8 cellular contexts compared by ENCODE assay signal in genomic region chr21:38766987-38767722, GRCh38. TPM values are rescaled to one million over a fixed set of nuclear protein-coding genes. Genes with fewer than 3 reads are reported as not detected.
DNase-seq lines count a peak whose midpoint lies in the region; ATAC-seq and FAIRE-seq lines count a peak whose summit lies in the region.

No MANE protein-coding gene starts in this region.

- peaks cover 0 to 6% (median 0%) of the 10 kb centered on the region in 11 donors for H3K9me3 Mint-ChIP-seq in naive thymus-derived CD4-positive, alpha-beta T cell

- CTCF ChIA-PET in naive thymus-derived CD4-positive, alpha-beta T cell (lab: Charles Lee): interaction anchor here (0.6 kb wide), 1 partner anchor 33 kb away, joined by 3 read pairs; no protein-coding TSS in a partner anchor

- H3K27me3 ChIP-seq in naive thymus-derived CD4-positive, alpha-beta T cell (ENCODE audit: control insufficient read depth in 2 of 2, insufficient read depth in 2 of 2, low read length in 2 of 2): no peaks in the 10 kb centered on the region

- H3K4me3 Mint-ChIP-seq in naive thymus-derived CD4-positive, alpha-beta T cell: peak overlapping the region; percentile 76 to 98 (median 90)

- H3K27ac Mint-ChIP-seq in naive thymus-derived CD4-positive, alpha-beta T cell: peak overlapping the region; percentile 93 to 99 (median 95)

- H3K4me1 ChIP-seq in naive thymus-derived CD4-positive, alpha-beta T cell (ENCODE audit: control insufficient read depth in 2 of 2, insufficient read depth in 2 of 2, low read length in 2 of 2): peaks cover 24% of the 10 kb centered on the region in 2 donors

- DNase-seq in NOMO-1 (lab: John Stamatoyannopoulos, UW; ENCODE audit: unreplicated experiment in 2 of 2) (peak; percentile 48 to 79), urothelium cell line (ENCODE audit: low spot score) (no peak), HT-29 (ENCODE audit: low spot score) (no peak), foreskin melanocyte (no peak)
- peak; percentile 46 for DNase-seq in activated T-helper 9 cell treated with anti-CD3 and anti-CD28 coated beads, Interleukin-2, amount 50 U/mL, for 16 hours (ENCODE audit: low read depth)
- DNase-seq in naive thymus-derived CD4-positive, alpha-beta T cell: peak; percentile 21 to 85 (median 77)

- ATAC-seq in GM18870 (IDR thresholded peaks at IDR 0.05; ENCODE audit: unreplicated experiment) (peak; percentile 96), HG02884 (IDR thresholded peaks at IDR 0.05; ENCODE audit: unreplicated experiment) (peak; percentile 94)
- ATAC-seq in naive thymus-derived CD4-positive, alpha-beta T cell: peak; percentile 93

- peak overlapping the region; percentile 74 for H3K4me3 ChIP-seq in naive thymus-derived CD4-positive, alpha-beta T cell (ENCODE audit: low read length)

- no peaks in the 10 kb centered on the region for H3K36me3 ChIP-seq in naive thymus-derived CD4-positive, alpha-beta T cell (ENCODE audit: control insufficient read depth in 2 of 3, insufficient read depth in 3 of 3, low read length in 3 of 3)

- H3K9me3 ChIP-seq in naive thymus-derived CD4-positive, alpha-beta T cell (ENCODE audit: control insufficient read depth in 2 of 3, low read length in 3 of 3): no peaks in the 10 kb centered on the region

- H3K36me3 Mint-ChIP-seq in naive thymus-derived CD4-positive, alpha-beta T cell: peaks cover 0 to 10% (median 4%) of the 10 kb centered on the region in 5 donors

- H3K27ac ChIP-seq in naive thymus-derived CD4-positive, alpha-beta T cell (ENCODE audit: low read depth, low read length): peak overlapping the region; percentile 67

- no peak for FAIRE-seq in urothelium cell line (lab: Jason Lieb, UNC)

- POLR2A ChIA-PET in naive thymus-derived CD4-positive, alpha-beta T cell (lab: Charles Lee): interaction anchor here (0.7 to 4.4 kb wide), 8 partner anchors 12 to 545 kb away, joined by 3 to 12 read pairs (median 4); partner anchors contain the start of gene PSMG1

- peaks cover 15 to 45% (median 35%) of the 10 kb centered on the region in 7 donors for H3K4me1 Mint-ChIP-seq in naive thymus-derived CD4-positive, alpha-beta T cell

- intact Hi-C loops in naive thymus-derived CD4-positive, alpha-beta T cell (cut with micrococcal nuclease): loop anchor here (1.0 to 10.0 kb wide), 11 partner anchors 12 to 678 kb away; partner anchors contain the start of genes ETS2 (in 2 of the 2), PSMG1 (in 2 of the 2), BRWD1 (in 1 of the 2) and HMGN1 (in 1 of the 2)

- H3K27me3 Mint-ChIP-seq in naive thymus-derived CD4-positive, alpha-beta T cell: no peaks in the 10 kb centered on the region

RNA-seq across cellular contexts. Expression of gene ETS2, which starts 38.6 kb away (rescaled TPM):
- 10 to 100 TPM; 15.6 to 61.1 (median 20.9) TPM for total RNA-seq in naive thymus-derived CD4-positive, alpha-beta T cell
- 1 to 10 TPM; 3.4 to 9.7 TPM for polyA plus RNA-seq in naive thymus-derived CD4-positive, alpha-beta T cell
- total RNA-seq in HT-29 (2014; rRNA removed; shearing (Covaris generic)): 171 and 172 TPM in 2 replicates

Comparison
In these comparisons a context has a peak if more than half of its experiments do, and no peak if none do; other contexts are left out.
1. DNase-seq: peak in NOMO-1 (2 of 2), activated T-helper 9 cell treated with anti-CD3 and anti-CD28 coated beads, Interleukin-2, amount 50 U/mL, for 16 hours (single experiment) and naive thymus-derived CD4-positive, alpha-beta T cell (9 of 9); none in urothelium cell line (single experiment), HT-29 (single experiment) and foreskin melanocyte (single experiment).
2. Peak in every context shown above with its lines, with median percentiles within 50 percentile points of each other: ATAC-seq.